Comparison of ENCODE assay signal across 8 cellular contexts in genomic region chr19:47512183-47512947, GRCh38. TPM values are rescaled to one million over a fixed set of nuclear protein-coding genes. Genes with fewer than 3 reads are reported as not detected.
DNase-seq lines count a peak whose midpoint lies in the region; TF ChIP-seq lines count a peak whose summit lies in the region.

No MANE protein-coding gene starts in this region.

- TF ChIP-seq CTCF in progenitor cell of endocrine pancreas (IDR thresholded peaks at IDR 0.05; ENCODE audit: unreplicated experiment): no peak

- DNase-seq in DMS 273 (lab: John Stamatoyannopoulos, UW; ENCODE audit: unreplicated experiment) (peak; percentile 87), OCI-M1 (lab: John Stamatoyannopoulos, UW) (peak; percentile 44), erythroblast (lab: John Stamatoyannopoulos, UW) (peak; percentile 28 to 56), progenitor cell of endocrine pancreas (ENCODE audit: low spot score, unreplicated experiment) (no peak), activated gamma-delta T cell treated with Interleukin-2 at 50 U/mL for 16 hours (no peak), posterior vena cava (ENCODE audit: low spot score) (no peak), NCI-H1436 treated with DMSO at 0.1 percent for 48 hours (lab: John Stamatoyannopoulos, UW) (no peak)
- DNase-seq in activated CD8-positive, alpha-beta memory T cell treated with anti-CD3 and anti-CD28 coated beads for 24 hours: no peak

- intact Hi-C loops in posterior vena cava (cut with DNase I): no loop called here

- H3K4me3 Mint-ChIP-seq in progenitor cell of endocrine pancreas (ENCODE audit: low read depth): peak overlapping the region; percentile 99

- TF ChIP-seq POLR2A in erythroblast (IDR thresholded peaks at IDR 0.05; ENCODE audit: low read length): no peak

- no peaks in the 10 kb centered on the region for H3K27me3 Mint-ChIP-seq in progenitor cell of endocrine pancreas

- H3K9me3 Mint-ChIP-seq in progenitor cell of endocrine pancreas (ENCODE audit: low read depth): no peaks in the 10 kb centered on the region

- H3K36me3 Mint-ChIP-seq in progenitor cell of endocrine pancreas (ENCODE audit: insufficient read depth): no peaks in the 10 kb centered on the region

- peak overlapping the region; percentile 100 for H3K27ac Mint-ChIP-seq in progenitor cell of endocrine pancreas

- peaks cover 33% of the 10 kb centered on the region for H3K4me1 Mint-ChIP-seq in progenitor cell of endocrine pancreas (ENCODE audit: low read depth)

RNA-seq across cellular contexts. Expression of gene NAPA, which starts 2.5 kb away (rescaled TPM):
- 77.8 and 80.0 TPM in 2 replicates for total RNA-seq in progenitor cell of endocrine pancreas
- total RNA-seq in posterior vena cava: 10 to 100 TPM; 75.8 to 83.8 TPM

RNA-seq across cellular contexts. Expression of gene KPTN, which starts 28.3 kb away (rescaled TPM):
- total RNA-seq in progenitor cell of endocrine pancreas (29.9 and 30.5 TPM in 2 replicates), posterior vena cava (1 to 10 TPM; 6.5 to 7.9 TPM)

RNA-seq across cellular contexts. Expression of gene SLC8A2, which starts 40.7 kb away (rescaled TPM):
- total RNA-seq in progenitor cell of endocrine pancreas: 1.2 and 1.4 TPM in 2 replicates
- under 1 TPM; 0.56 to 0.67 TPM for total RNA-seq in posterior vena cava

Comparison
In these comparisons a context has a peak if more than half of its experiments do, and no peak if none do; other contexts are left out.
1. DNase-seq: peak in DMS 273 (single experiment), OCI-M1 (single experiment) and erythroblast (2 of 2); none in progenitor cell of endocrine pancreas (single experiment), activated gamma-delta T cell treated with Interleukin-2 at 50 U/mL for 16 hours (single experiment), activated CD8-positive, alpha-beta memory T cell treated with anti-CD3 and anti-CD28 coated beads for 24 hours (single experiment), posterior vena cava (single experiment) and NCI-H1436 treated with DMSO at 0.1 percent for 48 hours (single experiment).